ENCODE assay signal across 18 cellular contexts in the genomic region with DNA sequence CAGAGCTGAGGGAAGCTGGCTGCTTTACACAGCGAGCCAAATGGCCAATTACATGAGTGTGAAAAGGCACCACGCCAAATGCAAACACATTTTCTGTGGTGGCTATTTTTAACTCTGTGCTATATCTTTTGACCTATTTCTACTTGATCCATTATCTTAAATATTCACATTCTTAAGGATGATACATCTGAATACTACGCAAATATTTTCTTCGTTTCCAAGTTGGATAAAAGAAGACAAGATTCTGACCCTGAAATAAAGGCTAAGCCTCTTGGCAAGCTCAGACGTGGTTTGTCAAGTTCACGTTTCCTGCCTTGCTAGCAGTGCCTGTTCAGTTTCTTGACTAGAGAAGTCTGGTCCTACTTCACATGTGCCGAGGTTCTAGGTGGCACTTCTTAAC.
DNase-seq lines count a peak whose midpoint lies in the region; ATAC-seq and TF ChIP-seq lines count a peak whose summit lies in the region.
"Had no signal": no experiment of that assay in that cellular context is flagged by ENCODE, and none has a peak within 500 bp of the region (broad histone marks: within the 10 kb centered on the region; RNA-seq: fewer than 3 reads in every experiment).

No MANE protein-coding gene starts in this region.

- TF ChIP-seq POLR2A in esophagus squamous epithelium (IDR thresholded peaks at IDR 0.05), result no peak

- ATAC-seq in HG03139 (IDR thresholded peaks at IDR 0.05; ENCODE audit: unreplicated experiment), result no peak
- ATAC-seq in GM19467 (IDR thresholded peaks at IDR 0.05; ENCODE audit: unreplicated experiment), result no peak
- no peak for ATAC-seq in heart right ventricle

- peak overlapping the region in 3 of 4 donors; percentile 2 to 45 (median 17) for H3K27ac ChIP-seq in esophagus squamous epithelium
- H3K27ac ChIP-seq in heart right ventricle, result peak overlapping the region in 2 of 10 donors; percentile 27 to 45
- H3K27ac ChIP-seq: C4-2B, colonic mucosa, epithelial cell of prostate, hepatocyte, KMS-11, ovary, thyroid gland had no signal

- peaks cover 31% of the 10 kb centered on the region for H3K4me1 Mint-ChIP-seq in mesothelial cell of epicardium

- no peaks in the 10 kb centered on the region for H3K9me3 ChIP-seq in esophagus squamous epithelium
- H3K9me3 ChIP-seq in heart right ventricle, result no peaks in the 10 kb centered on the region
- H3K9me3 ChIP-seq: colonic mucosa, ovary, thyroid gland had no signal

- no peaks in the 10 kb centered on the region for H3K27me3 ChIP-seq in esophagus squamous epithelium
- no peaks in the 10 kb centered on the region for H3K27me3 ChIP-seq in heart right ventricle
- H3K27me3 ChIP-seq: colonic mucosa, hepatocyte, ovary, thyroid gland had no signal

- H3K27ac Mint-ChIP-seq in mesothelial cell of epicardium, result peak overlapping the region; percentile 67

- H3K27me3 Mint-ChIP-seq in mesothelial cell of epicardium (ENCODE audit: low read depth), result no peaks in the 10 kb centered on the region

- no peaks in the 10 kb centered on the region for H3K36me3 Mint-ChIP-seq in mesothelial cell of epicardium

- no peaks in the 10 kb centered on the region for H3K4me1 ChIP-seq in esophagus squamous epithelium
- H3K4me1 ChIP-seq in heart right ventricle, result peaks cover 0 to 6% (median 0%) of the 10 kb centered on the region in 9 donors
- H3K4me1 ChIP-seq: colonic mucosa, thyroid gland had no signal

- H3K36me3 ChIP-seq in esophagus squamous epithelium, result no peaks in the 10 kb centered on the region
- H3K36me3 ChIP-seq in heart right ventricle, result no peaks in the 10 kb centered on the region
- H3K36me3 ChIP-seq: colonic mucosa, ovary, thyroid gland had no signal

- intact Hi-C loops in esophagus squamous epithelium (cut with DNase I), result no loop called here
- intact Hi-C loops in heart right ventricle (cut with DNase I), result no loop called here

- H3K4me3 ChIP-seq in esophagus squamous epithelium (no peak overlapping the region), heart right ventricle (no peak overlapping the region)
- H3K4me3 ChIP-seq: colonic mucosa, hepatocyte, ovary, thyroid gland had no signal

- no peak overlapping the region for H3K4me3 Mint-ChIP-seq in mesothelial cell of epicardium

- H3K9me3 Mint-ChIP-seq in mesothelial cell of epicardium, result no peaks in the 10 kb centered on the region

- no peak for TF ChIP-seq CTCF in esophagus squamous epithelium (IDR thresholded peaks at IDR 0.05)
- TF ChIP-seq CTCF in mesothelial cell of epicardium (IDR thresholded peaks at IDR 0.05; ENCODE audit: unreplicated experiment), result no peak
- no peak for TF ChIP-seq CTCF in GM20000 (IDR thresholded peaks at IDR 0.05; ENCODE audit: extremely low read depth, missing control alignments)
- TF ChIP-seq CTCF in heart right ventricle (IDR thresholded peaks at IDR 0.05), result no peak

- WGBS in esophagus squamous epithelium, 2 donors, result 29 to 37% methylated on average over 7 of the region's 7 CpGs
- WGBS in heart right ventricle, 2 donors, result 37 to 57% methylated on average over 7 of the region's 7 CpGs

- DNase-seq in EH (ENCODE audit: low read depth) (peak; percentile 12), NCI-H446 treated with DMSO at 0.1 percent for 48 hours (lab: John Stamatoyannopoulos, UW) (peak; percentile 42), esophagus squamous epithelium (lab: John Stamatoyannopoulos, UW) (no peak), mesothelial cell of epicardium (ENCODE audit: low spot score in 2 of 2, unreplicated experiment in 2 of 2) (no peak), GM20000 (ENCODE audit: low spot score) (no peak), heart right ventricle (no peak)
- DNase-seq: colonic mucosa; NCI-H1436; ovary; SHP77 treated with DMSO at 0.1 percent for 48 hours; stimulated activated CD4-positive, alpha-beta T cell treated with anti-CD3 and anti-CD28 coated beads, Interleukin-4, amount 100 ng/mL, for 4 hours; thyroid gland had no signal

Comparison
In these comparisons a context has a peak if more than half of its experiments do, and no peak if none do; other contexts are left out.
1. DNase-seq: peak in EH (single experiment) and NCI-H446 treated with DMSO at 0.1 percent for 48 hours (single experiment); none in esophagus squamous epithelium (single experiment), mesothelial cell of epicardium (0 of 2), GM20000 (single experiment) and heart right ventricle (0 of 2).